In genomic region chr7:55019329-55019690, GRCh38 we compare ENCODE assay signal across 9 cellular contexts. TPM values are rescaled to one million over a fixed set of nuclear protein-coding genes. Genes with fewer than 3 reads are reported as not detected.
DNase-seq lines count a peak whose midpoint lies in the region; ATAC-seq and TF ChIP-seq lines count a peak whose summit lies in the region.
"Had no signal": no experiment of that assay in that cellular context is flagged by ENCODE, and none has a peak within 500 bp of the region (broad histone marks: within the 10 kb centered on the region; RNA-seq: fewer than 3 reads in every experiment).

No MANE protein-coding gene starts in this region.

- no peak overlapping the region for H2BK15ac ChIP-seq in H9 (ENCODE audit: low read depth, low read length)

- TF ChIP-seq CTCF in H9 (conservative IDR thresholded peaks at IDR 0.05) (no peak), astrocyte of the cerebellum (IDR thresholded peaks at IDR 0.05; ENCODE audit: low read depth, low read length, missing control alignments) (no peak), spleen (IDR thresholded peaks at IDR 0.05 in 8 of 11, conservative IDR thresholded peaks at IDR 0.05 in 3 of 11) (peak in 1 of 11 experiments; percentile 3)
- TF ChIP-seq CTCF in CD8-positive, alpha-beta T cell (IDR thresholded peaks at IDR 0.05) = no peak

- in situ Hi-C loops in astrocyte of the cerebellum (cut with HindIII; ENCODE audit: low sequenced_read_pairs) = no loop called here

- H3K9me3 Mint-ChIP-seq in H9 = no peaks in the 10 kb centered on the region
- no peaks in the 10 kb centered on the region for H3K9me3 Mint-ChIP-seq in CD8-positive, alpha-beta T cell
- H3K9me3 Mint-ChIP-seq in activated CD4-positive, alpha-beta T cell treated with anti-CD3 and anti-CD28 coated beads, Interleukin-2, amount 10 ng/mL, durations not matched to agents 7 days and 5 days = no peaks in the 10 kb centered on the region

- H3K27ac Mint-ChIP-seq in H9 = no peak overlapping the region
- H3K27ac Mint-ChIP-seq in CD8-positive, alpha-beta T cell = no peak overlapping the region
- no peak overlapping the region for H3K27ac Mint-ChIP-seq in activated CD4-positive, alpha-beta T cell treated with anti-CD3 and anti-CD28 coated beads, Interleukin-2, amount 10 ng/mL, durations not matched to agents 7 days and 5 days
- H3K27ac Mint-ChIP-seq: naive B cell had no signal

- ATAC-seq in CD8-positive, alpha-beta T cell = no peak

- WGBS in H9 (ENCODE audit: extremely low coverage, insufficient read length, low lambda C conversion rate) = no CpG with 5 or more reads among the region's 52 CpGs
- 1 to 5% (median 2%) methylated on average over 32 to 52 of the region's 52 CpGs; no CpG with 5 or more reads in 1 of the 5 donors for WGBS in spleen, 5 donors

- intact Hi-C loops in spleen (cut with DNase I; ENCODE audit: low total_unique reads) = no loop called here
- intact Hi-C loops in CD8-positive, alpha-beta T cell (cut with DNase I, micrococcal nuclease) = no loop called here

- H3K79me2 ChIP-seq in H9 (ENCODE audit: insufficient read depth, low read length) = no peaks in the 10 kb centered on the region

- peak overlapping the region; percentile 83 for H3K4me3 ChIP-seq in astrocyte of the cerebellum (ENCODE audit: low read depth, low read length)
- peak overlapping the region; percentile 68; the same call in 1 of the 2 replicates for H3K4me3 ChIP-seq in iPS-20b (ENCODE audit: low read length)
- peak overlapping the region; percentile 49 to 76 (median 51) for H3K4me3 ChIP-seq in spleen
- no peak overlapping the region for H3K4me3 ChIP-seq in CD8-positive, alpha-beta T cell (ENCODE audit: low read depth, low read length)

- no peaks in the 10 kb centered on the region for H3K4me1 ChIP-seq in H9 (ENCODE audit: insufficient read depth, low read length)
- no peaks in the 10 kb centered on the region for H3K4me1 ChIP-seq in iPS-20b (ENCODE audit: insufficient read depth, low read length)
- peaks cover 0 to 29% (median 11%) of the 10 kb centered on the region in 6 donors for H3K4me1 ChIP-seq in spleen
- H3K4me1 ChIP-seq in CD8-positive, alpha-beta T cell (ENCODE audit: insufficient read depth, low read length) = no peaks in the 10 kb centered on the region

- no peak overlapping the region for H2BK20ac ChIP-seq in H9 (ENCODE audit: low read depth, low read length, poor library complexity, severe bottlenecking)

- no peak overlapping the region for H3K4ac ChIP-seq in H9 (ENCODE audit: low read depth, low read length)

- H4K91ac ChIP-seq in H9 (ENCODE audit: insufficient read length, low read depth, low read length) = no peak overlapping the region

- no peak for DNase-seq in H9
- DNase-seq in astrocyte of the cerebellum (ENCODE audit: low read depth) = no peak
- DNase-seq in spleen = no peak
- DNase-seq in CD8-positive, alpha-beta T cell = no peak
- DNase-seq in activated CD4-positive, alpha-beta T cell treated with anti-CD3 and anti-CD28 coated beads, Interleukin-2, amount 10 ng/mL, durations not matched to agents 7 days and 5 days = no peak
- DNase-seq in HUDEP-2 (lab: John Stamatoyannopoulos, UW; ENCODE audit: unreplicated experiment in 76 of 76) = no peak
- DNase-seq in SKM-1 (lab: John Stamatoyannopoulos, UW; ENCODE audit: unreplicated experiment) = no peak
- DNase-seq: naive B cell had no signal

- no peak overlapping the region for H2AFZ ChIP-seq in H9 (ENCODE audit: low read length)

- H3K27me3 ChIP-seq in H9 (ENCODE audit: insufficient read depth, low read length) (peaks cover 27% of the 10 kb centered on the region), iPS-20b (ENCODE audit: insufficient read depth, low read length) (peaks cover 79% of the 10 kb centered on the region), spleen (replicated peaks in 1 of 7) (peaks cover 4 to 73% (median 20%) of the 10 kb centered on the region in 7 donors)
- no peaks in the 10 kb centered on the region for H3K27me3 ChIP-seq in CD8-positive, alpha-beta T cell (ENCODE audit: insufficient read depth, low read length)

- no peak overlapping the region for H4K8ac ChIP-seq in H9 (replicated peaks; ENCODE audit: insufficient read length, low read depth, low read length)

- no peak overlapping the region for H3T11ph ChIP-seq in H9 (ENCODE audit: low read length)

- no peak overlapping the region for H3K18ac ChIP-seq in H9 (ENCODE audit: insufficient read length, low read depth, low read length)

- no peak overlapping the region for H3K23ac ChIP-seq in H9 (ENCODE audit: insufficient read length, low read depth, low read length)

- H3K4me2 ChIP-seq in H9 (ENCODE audit: insufficient read depth, insufficient read length, low read length) = peak overlapping the region; percentile 56

- POLR2A ChIA-PET in CD8-positive, alpha-beta T cell (lab: Charles Lee) = no interaction called here
- POLR2A ChIA-PET in activated CD4-positive, alpha-beta T cell treated with anti-CD3 and anti-CD28 coated beads, Interleukin-2, amount 10 ng/mL, durations not matched to agents 7 days and 5 days (lab: Charles Lee) = no interaction called here

- H3K36me3 Mint-ChIP-seq in H9 (ENCODE audit: insufficient read depth in 1 of 3, low read depth in 3 of 3) = no peaks in the 10 kb centered on the region
- no peaks in the 10 kb centered on the region for H3K36me3 Mint-ChIP-seq in CD8-positive, alpha-beta T cell
- H3K36me3 Mint-ChIP-seq in activated CD4-positive, alpha-beta T cell treated with anti-CD3 and anti-CD28 coated beads, Interleukin-2, amount 10 ng/mL, durations not matched to agents 7 days and 5 days (ENCODE audit: low read depth) = no peaks in the 10 kb centered on the region
- H3K36me3 Mint-ChIP-seq: naive B cell had no signal

- peak overlapping the region; percentile 61 to 77 for H3K4me3 Mint-ChIP-seq in H9
- no peak overlapping the region for H3K4me3 Mint-ChIP-seq in CD8-positive, alpha-beta T cell
- no peak overlapping the region for H3K4me3 Mint-ChIP-seq in activated CD4-positive, alpha-beta T cell treated with anti-CD3 and anti-CD28 coated beads, Interleukin-2, amount 10 ng/mL, durations not matched to agents 7 days and 5 days

- no peak overlapping the region for H2BK12ac ChIP-seq in H9 (ENCODE audit: insufficient read length, low read depth, low read length)

- H3K23me2 ChIP-seq in H9 (ENCODE audit: insufficient read length, low read depth, low read length, poor library complexity, severe bottlenecking) = peaks cover 10% of the 10 kb centered on the region

- H4K20me1 ChIP-seq in H9 (ENCODE audit: control insufficient read depth, insufficient read depth, insufficient read length) = no peaks in the 10 kb centered on the region

- no peak overlapping the region for H4K5ac ChIP-seq in H9 (ENCODE audit: insufficient read length, low read depth, low read length)

- TF ChIP-seq POLR2A in spleen (IDR thresholded peaks at IDR 0.05) = no peak

- H3K27ac ChIP-seq in H9 (ENCODE audit: insufficient read length, low read depth, low read length) (no peak overlapping the region), iPS-20b (ENCODE audit: low read length) (no peak overlapping the region), spleen (peak overlapping the region; percentile 48 to 93 (median 84))
- H3K27ac ChIP-seq in CD8-positive, alpha-beta T cell (ENCODE audit: low read depth, low read length) = no peak overlapping the region

- H3K56ac ChIP-seq in H9 (ENCODE audit: insufficient read length, low read depth, low read length) = no peak overlapping the region

- H3K79me1 ChIP-seq in H9 (ENCODE audit: insufficient read depth, low read depth, low read length, poor library complexity, severe bottlenecking) = no peaks in the 10 kb centered on the region

- no peaks in the 10 kb centered on the region for H3K36me3 ChIP-seq in iPS-20b (ENCODE audit: insufficient read depth, low read depth, low read length)
- no peaks in the 10 kb centered on the region for H3K36me3 ChIP-seq in spleen
- H3K36me3 ChIP-seq in CD8-positive, alpha-beta T cell (ENCODE audit: insufficient read depth, low read length) = no peaks in the 10 kb centered on the region

- no peak overlapping the region for H3K9ac ChIP-seq in H9 (ENCODE audit: extremely low read depth, insufficient read length, low read length)
- H3K9ac ChIP-seq in iPS-20b (ENCODE audit: low read depth, low read length) = no peak overlapping the region

- CTCF ChIA-PET in CD8-positive, alpha-beta T cell (lab: Charles Lee) = no interaction called here
- CTCF ChIA-PET in activated CD4-positive, alpha-beta T cell treated with anti-CD3 and anti-CD28 coated beads, Interleukin-2, amount 10 ng/mL, durations not matched to agents 7 days and 5 days (lab: Charles Lee) = no interaction called here

- H3K14ac ChIP-seq in H9 (ENCODE audit: insufficient read depth, low read length) = no peak overlapping the region

- H2AK5ac ChIP-seq in H9 (ENCODE audit: insufficient read length, low read length) = no peak overlapping the region

- H3K9me3 ChIP-seq in H9 (ENCODE audit: control insufficient read depth, low read depth, low read length) (no peaks in the 10 kb centered on the region), iPS-20b (ENCODE audit: insufficient read depth, low read depth, low read length) (no peaks in the 10 kb centered on the region), spleen (no peaks in the 10 kb centered on the region)
- H3K9me3 ChIP-seq in CD8-positive, alpha-beta T cell (ENCODE audit: low read length) = no peaks in the 10 kb centered on the region

- peaks cover 74% of the 10 kb centered on the region for H3K27me3 Mint-ChIP-seq in H9 (ENCODE audit: low read depth)
- peaks cover 49% of the 10 kb centered on the region for H3K27me3 Mint-ChIP-seq in CD8-positive, alpha-beta T cell (ENCODE audit: low read depth)
- peaks cover 64% of the 10 kb centered on the region for H3K27me3 Mint-ChIP-seq in activated CD4-positive, alpha-beta T cell treated with anti-CD3 and anti-CD28 coated beads, Interleukin-2, amount 10 ng/mL, durations not matched to agents 7 days and 5 days

- no peak overlapping the region for H2BK120ac ChIP-seq in H9 (ENCODE audit: low read depth, low read length, poor library complexity, severe bottlenecking)

- no peak overlapping the region for H2BK5ac ChIP-seq in H9 (ENCODE audit: insufficient read length, low read length)

- peaks cover 0 to 3% of the 10 kb centered on the region in 2 experiments; a peak in 1 of 4 replicates for H3K4me1 Mint-ChIP-seq in H9
- peaks cover 4% of the 10 kb centered on the region for H3K4me1 Mint-ChIP-seq in CD8-positive, alpha-beta T cell (ENCODE audit: low read depth)
- no peaks in the 10 kb centered on the region for H3K4me1 Mint-ChIP-seq in activated CD4-positive, alpha-beta T cell treated with anti-CD3 and anti-CD28 coated beads, Interleukin-2, amount 10 ng/mL, durations not matched to agents 7 days and 5 days

RNA-seq across cellular contexts. Expression of gene EGFR, which starts 0.5 kb away (rescaled TPM):
- total RNA-seq in H9 (2021) = 3.1 and 3.3 TPM in 2 replicates
- total RNA-seq in spleen = 10 to 100 TPM; 15.1 to 35.2 (median 27.9) TPM
- polyA plus RNA-seq in spleen = 1 to 10 TPM; 1.1 to 2.3 (median 1.6) TPM
- not detected for total RNA-seq in CD8-positive, alpha-beta T cell
- not detected for total RNA-seq in activated CD4-positive, alpha-beta T cell treated with anti-CD3 and anti-CD28 coated beads, Interleukin-2, amount 10 ng/mL, durations not matched to agents 7 days and 5 days

Comparison
In these comparisons a context has a peak if more than half of its experiments do, and no peak if none do; other contexts are left out.
1. H3K27ac ChIP-seq: peak in spleen (8 of 8); none in H9 (single experiment), iPS-20b (single experiment) and CD8-positive, alpha-beta T cell (single experiment).
2. H3K4me3 Mint-ChIP-seq: peak in H9 (2 of 2); none in CD8-positive, alpha-beta T cell (single experiment) and activated CD4-positive, alpha-beta T cell treated with anti-CD3 and anti-CD28 coated beads, Interleukin-2, amount 10 ng/mL, durations not matched to agents 7 days and 5 days (single experiment).